In genomic region chr5:1652873-1653707, GRCh38 we compare ENCODE assay signal across 8 cellular contexts.
DNase-seq lines count a peak whose midpoint lies in the region; ATAC-seq and TF ChIP-seq lines count a peak whose summit lies in the region.

No MANE protein-coding gene starts in this region.

- no peak overlapping the region for H3K27ac Mint-ChIP-seq in chondrocyte (ENCODE audit: unreplicated experiment)

- H3K9me3 ChIP-seq in right atrium auricular region (no peaks in the 10 kb centered on the region), iPS-15b (ENCODE audit: control insufficient read depth, insufficient read depth, low read length) (no peaks in the 10 kb centered on the region)

- H3K36me3 ChIP-seq in right atrium auricular region (no peaks in the 10 kb centered on the region), iPS-15b (ENCODE audit: control insufficient read depth, insufficient read depth, low read length) (no peaks in the 10 kb centered on the region)

- H3K27ac ChIP-seq in right atrium auricular region: no peak overlapping the region

- H3K4me3 ChIP-seq in right atrium auricular region (peak overlapping the region in 1 of 2 donors; percentile 4), iPS-15b (ENCODE audit: low read depth, low read length) (peak overlapping the region; percentile 32)

- ATAC-seq in Right ventricle myocardium superior (ENCODE audit: poor library complexity) (peak; percentile 42), HG02943 (IDR thresholded peaks at IDR 0.05; ENCODE audit: low read depth, unreplicated experiment) (peak; percentile 21)

- intact Hi-C loops in Right ventricle myocardium superior (cut with DNase I): no loop called here

- H3K4me3 Mint-ChIP-seq in chondrocyte (ENCODE audit: unreplicated experiment): no peak overlapping the region

- peaks cover 45% of the 10 kb centered on the region for H3K27me3 Mint-ChIP-seq in chondrocyte (ENCODE audit: low read depth)

- no peaks in the 10 kb centered on the region for H3K36me3 Mint-ChIP-seq in chondrocyte (ENCODE audit: low read depth)

- DNase-seq in Right ventricle myocardium superior (peak; percentile 31), right atrium auricular region (ENCODE audit: low spot score) (no peak), RPMI8226 (peak; percentile 95), NCI-H1092 treated with DMSO at 0.1 percent for 48 hours (lab: John Stamatoyannopoulos, UW) (no peak), NCI-H1436 (lab: John Stamatoyannopoulos, UW) (no peak), chondrocyte (ENCODE audit: low spot score) (no peak)

- H3K4me1 ChIP-seq in right atrium auricular region: peaks cover 0 to 8% of the 10 kb centered on the region in 2 donors
- no peaks in the 10 kb centered on the region for H3K4me1 ChIP-seq in iPS-15b (ENCODE audit: control insufficient read depth, insufficient read depth, low read length)

- H3K9ac ChIP-seq in iPS-15b (ENCODE audit: low read depth, low read length): no peak overlapping the region

- no peaks in the 10 kb centered on the region for H3K4me1 Mint-ChIP-seq in chondrocyte (ENCODE audit: low read depth)

- no peak for TF ChIP-seq CTCF in right atrium auricular region (IDR thresholded peaks at IDR 0.05)
- TF ChIP-seq CTCF in chondrocyte (IDR thresholded peaks at IDR 0.05): no peak

- H3K27me3 ChIP-seq in right atrium auricular region (peaks cover 0 to 15% of the 10 kb centered on the region in 2 donors), iPS-15b (ENCODE audit: control insufficient read depth, insufficient read depth, low read length) (peaks cover 34% of the 10 kb centered on the region)

- H3K9me3 Mint-ChIP-seq in chondrocyte (ENCODE audit: low read depth): no peaks in the 10 kb centered on the region

Comparison
In these comparisons a context has a peak if more than half of its experiments do, and no peak if none do; other contexts are left out.
1. DNase-seq: peak in Right ventricle myocardium superior (single experiment) and RPMI8226 (single experiment); none in right atrium auricular region (single experiment), NCI-H1092 treated with DMSO at 0.1 percent for 48 hours (single experiment), NCI-H1436 (single experiment) and chondrocyte (single experiment).